ENCODE assay signal across 11 cellular contexts in the genomic region with DNA sequence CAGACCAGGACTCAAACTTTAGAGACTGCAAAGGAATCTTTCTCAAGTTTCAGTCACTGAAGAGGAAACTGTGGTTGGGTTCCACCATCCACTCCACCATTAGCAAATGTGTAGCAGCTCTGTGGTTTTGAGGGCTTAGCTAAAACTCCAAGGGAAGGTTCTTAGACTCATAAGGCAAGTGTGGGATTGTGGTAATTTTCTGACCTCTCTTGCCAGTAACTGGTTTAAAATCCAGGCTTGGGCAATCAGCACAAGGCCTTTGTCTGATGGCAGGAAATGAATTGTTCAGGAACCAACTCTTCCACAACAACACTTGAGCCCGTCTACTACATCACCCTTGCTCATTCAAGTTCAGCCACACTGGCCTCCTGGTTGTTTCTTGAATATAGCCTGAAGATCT.
DNase-seq lines count a peak whose midpoint lies in the region; ATAC-seq and TF ChIP-seq lines count a peak whose summit lies in the region.
"Had no signal": no experiment of that assay in that cellular context is flagged by ENCODE, and none has a peak within 500 bp of the region (broad histone marks: within the 10 kb centered on the region; RNA-seq: fewer than 3 reads in every experiment).

No MANE protein-coding gene starts in this region.

- H3K27ac Mint-ChIP-seq in activated CD4-positive, alpha-beta T cell treated with anti-CD3 and anti-CD28 coated beads, Interleukin-2, amount 10 ng/mL, durations not matched to agents 24 days and 14 days, result no peak overlapping the region
- no peak overlapping the region for H3K27ac Mint-ChIP-seq in activated T-helper 17 cell treated with anti-CD3 and anti-CD28 coated beads, Interleukin-2, amount 50 U/mL, for 72 hours
- H3K27ac Mint-ChIP-seq: brain had no signal

- no peak overlapping the region for H3K4me3 Mint-ChIP-seq in activated CD4-positive, alpha-beta T cell treated with anti-CD3 and anti-CD28 coated beads, Interleukin-2, amount 10 ng/mL, durations not matched to agents 24 days and 14 days
- H3K4me3 Mint-ChIP-seq in activated T-helper 17 cell treated with anti-CD3 and anti-CD28 coated beads, Interleukin-2, amount 50 U/mL, for 72 hours, result no peak overlapping the region
- H3K4me3 Mint-ChIP-seq: brain had no signal

- no peaks in the 10 kb centered on the region for H3K36me3 Mint-ChIP-seq in activated CD4-positive, alpha-beta T cell treated with anti-CD3 and anti-CD28 coated beads, Interleukin-2, amount 10 ng/mL, durations not matched to agents 24 days and 14 days (ENCODE audit: low read depth)
- H3K36me3 Mint-ChIP-seq in activated T-helper 17 cell treated with anti-CD3 and anti-CD28 coated beads, Interleukin-2, amount 50 U/mL, for 72 hours (ENCODE audit: low read depth), result no peaks in the 10 kb centered on the region
- H3K36me3 Mint-ChIP-seq: brain had no signal

- peaks cover 4% of the 10 kb centered on the region for H3K4me1 Mint-ChIP-seq in activated CD4-positive, alpha-beta T cell treated with anti-CD3 and anti-CD28 coated beads, Interleukin-2, amount 10 ng/mL, durations not matched to agents 24 days and 14 days
- no peaks in the 10 kb centered on the region for H3K4me1 Mint-ChIP-seq in activated T-helper 17 cell treated with anti-CD3 and anti-CD28 coated beads, Interleukin-2, amount 50 U/mL, for 72 hours
- H3K4me1 Mint-ChIP-seq: brain had no signal

- H3K9me3 ChIP-seq in smooth muscle cell (replicated peaks; ENCODE audit: low read depth) (no peaks in the 10 kb centered on the region), Karpas-422 (ENCODE audit: low read length) (no peaks in the 10 kb centered on the region)
- H3K9me3 ChIP-seq: gastrocnemius medialis had no signal

- peak; percentile 58 for DNase-seq in activated CD4-positive, alpha-beta T cell treated with anti-CD3 and anti-CD28 coated beads, Interleukin-2, amount 10 ng/mL, durations not matched to agents 24 days and 14 days
- DNase-seq in activated CD4-positive, alpha-beta T cell treated with anti-CD3 and anti-CD28 coated beads for 4 hours, result no peak
- DNase-seq in smooth muscle cell (lab: John Stamatoyannopoulos, UW; ENCODE audit: unreplicated experiment) (no peak), Karpas-422 (no peak), GM13976 (ENCODE audit: low spot score) (no peak), COLO829 (ENCODE audit: low spot score) (no peak)
- DNase-seq: gastrocnemius medialis, midbrain had no signal

- no peaks in the 10 kb centered on the region for H3K9me3 Mint-ChIP-seq in activated CD4-positive, alpha-beta T cell treated with anti-CD3 and anti-CD28 coated beads, Interleukin-2, amount 10 ng/mL, durations not matched to agents 24 days and 14 days
- H3K9me3 Mint-ChIP-seq in activated T-helper 17 cell treated with anti-CD3 and anti-CD28 coated beads, Interleukin-2, amount 50 U/mL, for 72 hours, result no peaks in the 10 kb centered on the region

- H3K36me3 ChIP-seq in smooth muscle cell (ENCODE audit: low read depth), result no peaks in the 10 kb centered on the region
- no peaks in the 10 kb centered on the region for H3K36me3 ChIP-seq in Karpas-422 (ENCODE audit: insufficient read depth, low read length)
- H3K36me3 ChIP-seq: gastrocnemius medialis had no signal

- no peaks in the 10 kb centered on the region for H3K9me2 ChIP-seq in Karpas-422 (replicated peaks; ENCODE audit: insufficient read depth, low read length)

- H3K27me3 ChIP-seq in smooth muscle cell (ENCODE audit: low read depth) (no peaks in the 10 kb centered on the region), Karpas-422 (ENCODE audit: low read length) (no peaks in the 10 kb centered on the region; the same call in 1 of the 2 replicates)
- H3K27me3 ChIP-seq: gastrocnemius medialis had no signal

- H3K4me2 ChIP-seq in smooth muscle cell (peak overlapping the region; percentile 10), Karpas-422 (ENCODE audit: low read depth, low read length, poor library complexity, severe bottlenecking) (no peak overlapping the region)

- H3K79me2 ChIP-seq in smooth muscle cell (ENCODE audit: low read depth) (no peaks in the 10 kb centered on the region), Karpas-422 (ENCODE audit: low read length) (no peaks in the 10 kb centered on the region)

- in situ Hi-C loops in GM13976 (cut with MboI; ENCODE audit: low sequenced_read_pairs, unreplicated experiment), result no loop called here

- intact Hi-C loops in activated CD4-positive, alpha-beta T cell treated with anti-CD3 and anti-CD28 coated beads, Interleukin-2, amount 10 ng/mL, durations not matched to agents 24 days and 14 days (cut with micrococcal nuclease), result no loop called here

- no peak overlapping the region for H3K9ac ChIP-seq in smooth muscle cell (ENCODE audit: low read depth)
- H3K9ac ChIP-seq in Karpas-422 (ENCODE audit: low read length), result no peak overlapping the region

- no peaks in the 10 kb centered on the region for H3F3A ChIP-seq in smooth muscle cell (ENCODE audit: low read depth)

- TF ChIP-seq CTCF in smooth muscle cell (IDR thresholded peaks at IDR 0.05; ENCODE audit: borderline replicate concordance, insufficient read depth, poor library complexity, severe bottlenecking) (no peak), GM13976 (IDR thresholded peaks at IDR 0.05; ENCODE audit: borderline replicate concordance, control extremely low read depth, extremely low read depth, insufficient read depth, missing control alignments) (no peak)

- H3K4me3 ChIP-seq in smooth muscle cell (no peak overlapping the region), Karpas-422 (ENCODE audit: low read length) (no peak overlapping the region)
- H3K4me3 ChIP-seq: gastrocnemius medialis had no signal

- H3K27ac ChIP-seq in smooth muscle cell (ENCODE audit: low read depth) (peak overlapping the region; percentile 43), Karpas-422 (ENCODE audit: low read length) (no peak overlapping the region)
- H3K27ac ChIP-seq: gastrocnemius medialis had no signal

- peaks cover 3% of the 10 kb centered on the region for H3K27me3 Mint-ChIP-seq in activated CD4-positive, alpha-beta T cell treated with anti-CD3 and anti-CD28 coated beads, Interleukin-2, amount 10 ng/mL, durations not matched to agents 24 days and 14 days
- peaks cover 8% of the 10 kb centered on the region for H3K27me3 Mint-ChIP-seq in activated T-helper 17 cell treated with anti-CD3 and anti-CD28 coated beads, Interleukin-2, amount 50 U/mL, for 72 hours

- H3K4me1 ChIP-seq in smooth muscle cell (ENCODE audit: low read depth), result peaks cover 13% of the 10 kb centered on the region
- H3K4me1 ChIP-seq in Karpas-422 (ENCODE audit: low read length), result no peaks in the 10 kb centered on the region
- H3K4me1 ChIP-seq: gastrocnemius medialis had no signal

- whole genome bisulfite sequencing in smooth muscle cell (ENCODE audit: low lambda C conversion rate), result 47% methylated on average over 1 of the region's 1 CpG

- H2AFZ ChIP-seq in smooth muscle cell (ENCODE audit: low read depth) (no peak overlapping the region), Karpas-422 (ENCODE audit: low read length) (no peak overlapping the region)

- ATAC-seq in HG03432 (IDR thresholded peaks at IDR 0.05; ENCODE audit: unreplicated experiment), result peak; percentile 47
- ATAC-seq in activated T-helper 17 cell treated with anti-CD3 and anti-CD28 coated beads, Interleukin-2, amount 50 U/mL, for 72 hours (replicated peaks), result peak; percentile 66
- ATAC-seq: gastrocnemius medialis had no signal

- no peaks in the 10 kb centered on the region for H4K20me1 ChIP-seq in smooth muscle cell (ENCODE audit: low read depth)
- no peaks in the 10 kb centered on the region for H4K20me1 ChIP-seq in Karpas-422 (ENCODE audit: insufficient read depth, low read depth, low read length)
